Comparison of ENCODE assay signal across 1 cellular context in genomic region chr6:30554962-30555361, GRCh38.
A peak's percentile ranks its signal among the peaks of the same experiment; 100 is the strongest.
TF ChIP-seq lines count a peak whose summit lies in the region.

No MANE protein-coding gene starts in this region.

TF ChIP-seq in K562, 482 proteins besides CTCF, POLR2A, EP300 and RAD21:
- no peak for TF ChIP-seq ZBTB12 (CRISPR knock-in tag; IDR thresholded peaks at IDR 0.05)
- TF ChIP-seq FOXK1 (CRISPR knock-in tag; IDR thresholded peaks at IDR 0.05; ENCODE audit: borderline replicate concordance): peak; percentile 80; the same call in 1 of the 2 replicates
- TF ChIP-seq ZBTB43 (CRISPR knock-in tag; IDR thresholded peaks at IDR 0.05): 0 out of 2 replicates have a peak, but pooled peaks have one; percentile 69
- no peak for TF ChIP-seq CHD2 (IDR thresholded peaks at IDR 0.05; ENCODE audit: low read depth, low read length)
- 0 out of 2 replicates have a peak, but pooled peaks have one; percentile 69 for TF ChIP-seq ZNF609 (CRISPR knock-in tag; IDR thresholded peaks at IDR 0.05; ENCODE audit: borderline replicate concordance)
- TF ChIP-seq E2F4 (CRISPR knock-in tag; IDR thresholded peaks at IDR 0.05; ENCODE audit: low read depth): 0 out of 2 replicates have a peak, but pooled peaks have one; percentile 58
- TF ChIP-seq MNT (conservative IDR thresholded peaks at IDR 0.05): no peak
- peak; percentile 14 for TF ChIP-seq KDM5B (IDR thresholded peaks at IDR 0.05; ENCODE audit: insufficient replicate concordance, low read depth, low read length)
- 0 out of 2 replicates have a peak, but pooled peaks have one; percentile 29 for TF ChIP-seq ZBTB26 (CRISPR knock-in tag; IDR thresholded peaks at IDR 0.05)
- TF ChIP-seq HDGF (IDR thresholded peaks at IDR 0.05): peak; percentile 17; the same call in 1 of the 2 replicates
